9 cellular contexts compared by ENCODE assay signal in genomic region chr7:144127714-144128334, GRCh38. TPM values are rescaled to one million over a fixed set of nuclear protein-coding genes. Genes with fewer than 3 reads are reported as not detected.
DNase-seq lines count a peak whose midpoint lies in the region; ATAC-seq and TF ChIP-seq lines count a peak whose summit lies in the region.
"Had no signal": no experiment of that assay in that cellular context is flagged by ENCODE, and none has a peak within 500 bp of the region (broad histone marks: within the 10 kb centered on the region; RNA-seq: fewer than 3 reads in every experiment).

No MANE protein-coding gene starts in this region.

- no peaks in the 10 kb centered on the region for H3K27me3 ChIP-seq in CD8-positive, alpha-beta memory T cell (ENCODE audit: insufficient read depth, low read length, poor library complexity, severe bottlenecking)
- no peaks in the 10 kb centered on the region for H3K27me3 ChIP-seq in lower lobe of right lung (ENCODE audit: low read depth)

- no peaks in the 10 kb centered on the region for H3K9me3 ChIP-seq in CD8-positive, alpha-beta memory T cell (ENCODE audit: low read length)
- no peaks in the 10 kb centered on the region for H3K9me3 ChIP-seq in lower lobe of right lung

- no peaks in the 10 kb centered on the region for H3K4me1 Mint-ChIP-seq in CD8-positive, alpha-beta memory T cell

- CTCF ChIA-PET in CD8-positive, alpha-beta memory T cell (lab: Charles Lee) = interaction anchor here (0.6 to 1.6 kb wide), 13 partner anchors 12 to 637 kb away, joined by 3 to 13 read pairs (median 3); partner anchors contain the start of gene TCAF1

- peaks cover 3 to 5% of the 10 kb centered on the region in 2 donors for H3K27me3 Mint-ChIP-seq in CD8-positive, alpha-beta memory T cell

- peak; percentile 64 to 87 (median 76) for DNase-seq in CD8-positive, alpha-beta memory T cell
- DNase-seq in NCI-H524 treated with DMSO at 0.1 percent for 48 hours (lab: John Stamatoyannopoulos, UW) (peak; percentile 11), dermis microvascular lymphatic vessel endothelial cell (ENCODE audit: low read depth in 2 of 2) (peak; percentile 40 to 83), lower lobe of right lung (peak; percentile 91)
- DNase-seq in activated CD4-positive, alpha-beta T cell treated with anti-CD3 and anti-CD28 coated beads, Interleukin-2, amount 50 U/mL, for 4 hours = peak; percentile 87 to 90
- peak; percentile 81 for DNase-seq in stimulated activated CD8-positive, alpha-beta memory T cell treated with anti-CD3 and anti-CD28 coated beads, Interleukin-15, amount 100 ng/mL, for 24 hours (ENCODE audit: low read depth)

- no peak overlapping the region for H3K4me3 Mint-ChIP-seq in CD8-positive, alpha-beta memory T cell

- no peak overlapping the region for H3K4me3 ChIP-seq in CD8-positive, alpha-beta memory T cell (ENCODE audit: low read length)
- no peak overlapping the region for H3K4me3 ChIP-seq in lower lobe of right lung

- H3K9me3 Mint-ChIP-seq in CD8-positive, alpha-beta memory T cell = no peaks in the 10 kb centered on the region

- H3K36me3 Mint-ChIP-seq in CD8-positive, alpha-beta memory T cell = no peaks in the 10 kb centered on the region

- intact Hi-C loops in lower lobe of right lung (cut with DNase I) = no loop called here

- H3K27ac ChIP-seq in CD8-positive, alpha-beta memory T cell (ENCODE audit: low read depth, low read length) = no peak overlapping the region
- no peak overlapping the region for H3K27ac ChIP-seq in lower lobe of right lung

- ATAC-seq in GM19397 (IDR thresholded peaks at IDR 0.05; ENCODE audit: unreplicated experiment) (peak; percentile 100), HG03457 (IDR thresholded peaks at IDR 0.05; ENCODE audit: unreplicated experiment) (peak; percentile 100), lower lobe of right lung (peak; percentile 96 to 97)

- no peaks in the 10 kb centered on the region for H3K4me1 ChIP-seq in CD8-positive, alpha-beta memory T cell (ENCODE audit: insufficient read depth, low read length)
- no peaks in the 10 kb centered on the region for H3K4me1 ChIP-seq in lower lobe of right lung

- POLR2A ChIA-PET in CD8-positive, alpha-beta memory T cell (lab: Charles Lee) = no interaction called here

- TF ChIP-seq CTCF in lower lobe of right lung (IDR thresholded peaks at IDR 0.05) = peak; percentile 88

- H3K27ac Mint-ChIP-seq in CD8-positive, alpha-beta memory T cell = no peak overlapping the region

- no peaks in the 10 kb centered on the region for H3K36me3 ChIP-seq in CD8-positive, alpha-beta memory T cell (ENCODE audit: insufficient read depth, low read length)
- H3K36me3 ChIP-seq in lower lobe of right lung = no peaks in the 10 kb centered on the region

RNA-seq across cellular contexts. Expression of gene OR2A14, which starts 4.8 kb away (rescaled TPM):
- total RNA-seq in CD8-positive, alpha-beta memory T cell = not detected
- polyA plus RNA-seq in CD8-positive, alpha-beta memory T cell = not detected
- total RNA-seq in dermis microvascular lymphatic vessel endothelial cell (not detected in 2 replicates), lower lobe of right lung (not detected)
- total RNA-seq: T-helper 1 cell treated with Interleukin-12 subunit alpha and Interleukin-12 subunit beta and Interleukin-4 antibody, amounts not matched to agents 30 ng/mL and 1 ng/mL, for 36 hours had no signal

RNA-seq across cellular contexts. Expression of gene OR2A2, which starts 18.4 kb away (rescaled TPM):
- not detected for total RNA-seq in CD8-positive, alpha-beta memory T cell
- polyA plus RNA-seq in CD8-positive, alpha-beta memory T cell = not detected
- total RNA-seq in dermis microvascular lymphatic vessel endothelial cell (not detected in 2 replicates), lower lobe of right lung (not detected)
- total RNA-seq: T-helper 1 cell treated with Interleukin-12 subunit alpha and Interleukin-12 subunit beta and Interleukin-4 antibody, amounts not matched to agents 30 ng/mL and 1 ng/mL, for 36 hours had no signal

RNA-seq across cellular contexts. Expression of gene OR2A12, which starts 41.7 kb away (rescaled TPM):
- not detected for total RNA-seq in CD8-positive, alpha-beta memory T cell
- not detected for polyA plus RNA-seq in CD8-positive, alpha-beta memory T cell
- total RNA-seq in dermis microvascular lymphatic vessel endothelial cell (not detected in 2 replicates), lower lobe of right lung (not detected)
- total RNA-seq: T-helper 1 cell treated with Interleukin-12 subunit alpha and Interleukin-12 subunit beta and Interleukin-4 antibody, amounts not matched to agents 30 ng/mL and 1 ng/mL, for 36 hours had no signal

RNA-seq across cellular contexts. Expression of gene CTAGE4, which starts 55.4 kb away (rescaled TPM):
- 1 to 10 TPM; 1.4 to 1.8 TPM for total RNA-seq in CD8-positive, alpha-beta memory T cell
- 0.15 TPM for polyA plus RNA-seq in CD8-positive, alpha-beta memory T cell
- total RNA-seq in dermis microvascular lymphatic vessel endothelial cell (0.13 TPM in 1 of 2 replicates, not detected in the other), lower lobe of right lung (8.5 TPM)

RNA-seq across cellular contexts. Expression of gene OR2A25, which starts 58.2 kb away (rescaled TPM):
- total RNA-seq in CD8-positive, alpha-beta memory T cell = not detected
- not detected for polyA plus RNA-seq in CD8-positive, alpha-beta memory T cell
- not detected in 2 replicates for total RNA-seq in dermis microvascular lymphatic vessel endothelial cell
- not detected for total RNA-seq in lower lobe of right lung
- total RNA-seq: T-helper 1 cell treated with Interleukin-12 subunit alpha and Interleukin-12 subunit beta and Interleukin-4 antibody, amounts not matched to agents 30 ng/mL and 1 ng/mL, for 36 hours had no signal

Comparison
In these comparisons a context has a peak if more than half of its experiments do, and no peak if none do; other contexts are left out.
1. DNase-seq: peak in every context shown above with its lines; median percentile 91 in lower lobe of right lung; 88 in activated CD4-positive, alpha-beta T cell treated with anti-CD3 and anti-CD28 coated beads, Interleukin-2, amount 50 U/mL, for 4 hours; 81 in stimulated activated CD8-positive, alpha-beta memory T cell treated with anti-CD3 and anti-CD28 coated beads, Interleukin-15, amount 100 ng/mL, for 24 hours; 76 in CD8-positive, alpha-beta memory T cell; 62 in dermis microvascular lymphatic vessel endothelial cell; 11 in NCI-H524 treated with DMSO at 0.1 percent for 48 hours.